Comparison of ENCODE assay signal across 8 cellular contexts in genomic region chr3:39809995-39810595, GRCh38. TPM values are rescaled to one million over a fixed set of nuclear protein-coding genes. Genes with fewer than 3 reads are reported as not detected.
A peak's percentile ranks its signal among the peaks of the same experiment; 100 is the strongest.
DNase-seq lines count a peak whose midpoint lies in the region; ATAC-seq, FAIRE-seq and TF ChIP-seq lines count a peak whose summit lies in the region.

No MANE protein-coding gene starts in this region.

- H3K27ac ChIP-seq in endothelial cell of umbilical vein (ENCODE audit: insufficient read depth, low read depth, low read length): no peak overlapping the region

- H3K4me1 ChIP-seq in endothelial cell of umbilical vein (ENCODE audit: control insufficient read depth, extremely low read depth, insufficient read depth, low read length): peaks cover 33% of the 10 kb centered on the region

- CTCF ChIA-PET in endothelial cell of umbilical vein (lab: Charles Lee): interaction anchor here (1.2 to 7.6 kb wide), 7 partner anchors 51 to 268 kb away, joined by 3 to 119 read pairs (median 6); no protein-coding TSS in a partner anchor

- peaks cover 6% of the 10 kb centered on the region for H3K79me2 ChIP-seq in endothelial cell of umbilical vein (ENCODE audit: control insufficient read depth, insufficient read depth, low read length)

- POLR2A ChIA-PET in endothelial cell of umbilical vein (lab: Charles Lee): no interaction called here

- peak overlapping the region; percentile 83 to 86 (median 85) for H3K4me3 Mint-ChIP-seq in nephron

- intact Hi-C loops in endothelial cell of umbilical vein (cut with micrococcal nuclease): loop anchor here (1.0 to 5.0 kb wide), 8 partner anchors 53 to 499 kb away; partner anchors contain the start of gene EIF1B

- TSS peak; percentile 14 for BruUV-seq in endothelial cell of umbilical vein (replicated peaks; lab: Mats Ljungman, UMichigan)

- no peak for TF ChIP-seq CTCF in LNCaP clone FGC (IDR thresholded peaks at IDR 0.05; ENCODE audit: control insufficient read depth, extremely low read depth, insufficient read depth)
- TF ChIP-seq CTCF in endothelial cell of umbilical vein (IDR thresholded peaks at IDR 0.05; ENCODE audit: extremely low read depth in 1 of 2, insufficient read depth in 1 of 2, low read depth in 1 of 2, low read length in 2 of 2): no peak
- no peak for TF ChIP-seq CTCF in nephron (IDR thresholded peaks at IDR 0.05; ENCODE audit: unreplicated experiment in 3 of 3)

- no peaks in the 10 kb centered on the region for H4K20me1 ChIP-seq in endothelial cell of umbilical vein (replicated peaks; ENCODE audit: control insufficient read depth, extremely low read depth, insufficient read depth, low read length)

- H2AFZ ChIP-seq in endothelial cell of umbilical vein (ENCODE audit: low read depth, low read length): peak overlapping the region; percentile 45

- H3K36me3 Mint-ChIP-seq in nephron (ENCODE audit: low read depth): no peaks in the 10 kb centered on the region

- no peaks in the 10 kb centered on the region for H3K36me3 ChIP-seq in endothelial cell of umbilical vein (ENCODE audit: control insufficient read depth in 2 of 2, extremely low read depth in 1 of 2, insufficient read depth in 2 of 2, low read length in 2 of 2)

- no peak for TF ChIP-seq POLR2A in endothelial cell of umbilical vein (IDR thresholded peaks at IDR 0.05; ENCODE audit: low read depth, low read length)

- H3K4me3 ChIP-seq in LNCaP clone FGC (ENCODE audit: low read depth, low read length): peak overlapping the region; percentile 76
- H3K4me3 ChIP-seq in endothelial cell of umbilical vein (replicated peaks in 1 of 3; ENCODE audit: insufficient read depth in 1 of 3, low read depth in 1 of 3, low read length in 3 of 3): peak overlapping the region; percentile 61 to 79 (median 70)

- no peaks in the 10 kb centered on the region for H3K9me3 ChIP-seq in endothelial cell of umbilical vein (replicated peaks; ENCODE audit: control insufficient read depth, insufficient read depth, low read length)

- no peaks in the 10 kb centered on the region for H3K27me3 ChIP-seq in endothelial cell of umbilical vein (ENCODE audit: control insufficient read depth in 2 of 2, insufficient read depth in 2 of 2, low read length in 2 of 2)

- ATAC-seq in GM19025 (IDR thresholded peaks at IDR 0.05; ENCODE audit: low read depth, unreplicated experiment) (peak; percentile 3), GM18870 (IDR thresholded peaks at IDR 0.05; ENCODE audit: unreplicated experiment) (no peak), HG02623 (IDR thresholded peaks at IDR 0.05; ENCODE audit: unreplicated experiment) (no peak)

- H3K9me1 ChIP-seq in endothelial cell of umbilical vein (replicated peaks; ENCODE audit: control insufficient read depth, extremely low read depth, insufficient read depth, low read length): no peaks in the 10 kb centered on the region

- H3K27ac Mint-ChIP-seq in nephron: no peak overlapping the region

- peak overlapping the region; percentile 3 for H3K9ac ChIP-seq in endothelial cell of umbilical vein (replicated peaks; ENCODE audit: extremely low read depth, insufficient read depth, low read length)

- DNase-seq in LNCaP clone FGC (ENCODE audit: low read depth) (no peak), endothelial cell of umbilical vein (ENCODE audit: low read depth, low spot score) (peak; percentile 43), SW 1271 (lab: John Stamatoyannopoulos, UW) (no peak), foreskin melanocyte (no peak)

- no peak for FAIRE-seq in endothelial cell of umbilical vein (lab: Jason Lieb, UNC)

- no peaks in the 10 kb centered on the region for H3K9me3 Mint-ChIP-seq in nephron

- H3K4me1 Mint-ChIP-seq in nephron: peaks cover 17% of the 10 kb centered on the region

- H3K4me2 ChIP-seq in endothelial cell of umbilical vein (ENCODE audit: insufficient read depth, low read length): peak overlapping the region; percentile 93

- dilution Hi-C loops in endothelial cell of umbilical vein (cut with MboI; ENCODE audit: extremely low pct_ligation_motif_present, low sequenced_read_pairs): no loop called here

- H3K27me3 Mint-ChIP-seq in nephron (ENCODE audit: low read depth): peaks cover 95% of the 10 kb centered on the region

TF ChIP-seq in endothelial cell of umbilical vein, 7 proteins besides CTCF, POLR2A, EP300 and RAD21:
- TF ChIP-seq MYC (IDR thresholded peaks at IDR 0.05; ENCODE audit: low read depth, low read length): no peak
- no peak for TF ChIP-seq GATA2 (IDR thresholded peaks at IDR 0.05; ENCODE audit: insufficient read depth, insufficient read length, low read depth, low read length)
- no peak for TF ChIP-seq JUN (IDR thresholded peaks at IDR 0.05; ENCODE audit: borderline replicate concordance, insufficient read depth, insufficient read length, low read depth)
- TF ChIP-seq EZH2 (IDR thresholded peaks at IDR 0.05; ENCODE audit: borderline replicate concordance, low read depth, low read length, severe bottlenecking): no peak
- no peak for TF ChIP-seq POLR2AphosphoS5 (IDR thresholded peaks at IDR 0.05; ENCODE audit: insufficient read depth, low read depth, low read length)
- TF ChIP-seq FOS (IDR thresholded peaks at IDR 0.05; ENCODE audit: borderline replicate concordance, insufficient read depth, low read length): no peak
- TF ChIP-seq, protein P1, sequence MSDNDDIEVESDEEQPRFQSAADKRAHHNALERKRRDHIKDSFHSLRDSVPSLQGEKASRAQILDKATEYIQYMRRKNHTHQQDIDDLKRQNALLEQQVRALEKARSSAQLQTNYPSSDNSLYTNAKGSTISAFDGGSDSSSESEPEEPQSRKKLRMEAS (IDR thresholded peaks at IDR 0.05; ENCODE audit: insufficient read depth, insufficient read length): no peak

RNA-seq across cellular contexts. Expression of gene MYRIP, which starts 0.7 kb away (rescaled TPM):
- 8.9 and 11.9 TPM in 2 replicates for total RNA-seq in endothelial cell of umbilical vein
- polyA plus RNA-seq in endothelial cell of umbilical vein: 4.7 and 6.7 TPM in 2 replicates
- 8.2 and 9.6 TPM in 2 replicates for polyA plus RNA-seq in endothelial cell of umbilical vein (2011; cell fraction: cytosol; rRNA removed)
- 11.1 and 15.7 TPM in 2 replicates for polyA plus RNA-seq in endothelial cell of umbilical vein (2011; cell fraction: nucleus; rRNA removed)
- 8.1 and 10.7 TPM in 2 replicates for polyA plus RNA-seq in endothelial cell of umbilical vein (2012)
- 12.2 and 14.5 TPM in 2 replicates for polyA minus RNA-seq in endothelial cell of umbilical vein
- not detected for polyA minus RNA-seq in endothelial cell of umbilical vein (2011; cell fraction: cytosol; rRNA and poly(A)+ RNA removed)
- 18.4 and 23.9 TPM in 2 replicates for polyA minus RNA-seq in endothelial cell of umbilical vein (2011; cell fraction: nucleus; rRNA and poly(A)+ RNA removed)
